In the genomic region with DNA sequence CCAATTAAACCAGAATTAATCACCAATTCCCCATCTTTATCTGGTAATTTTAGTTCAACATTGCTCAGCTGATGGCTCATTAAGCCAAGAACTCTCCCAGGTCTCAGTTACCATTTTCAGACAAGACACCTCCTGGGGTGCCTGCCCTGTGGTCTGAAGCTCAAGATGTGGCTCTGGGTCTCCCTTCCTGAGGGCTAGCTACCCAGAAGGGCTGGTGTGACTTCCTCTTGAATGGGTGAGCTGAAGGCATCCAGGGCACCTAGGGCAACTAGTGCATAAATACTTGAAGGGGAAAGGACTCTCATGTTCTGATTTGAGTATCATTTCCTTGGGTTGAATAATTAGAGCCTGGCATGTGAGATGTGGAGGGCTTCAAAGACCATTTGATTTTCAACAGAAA, we compare ENCODE assay signal across 26 cellular contexts. TPM values are rescaled to one million over a fixed set of nuclear protein-coding genes. Genes with fewer than 3 reads are reported as not detected.
A peak's percentile ranks its signal among the peaks of the same experiment; 100 is the strongest.
DNase-seq lines count a peak whose midpoint lies in the region; ATAC-seq and TF ChIP-seq lines count a peak whose summit lies in the region.
"Had no signal": no experiment of that assay in that cellular context is flagged by ENCODE, and none has a peak within 500 bp of the region (broad histone marks: within the 10 kb centered on the region; RNA-seq: fewer than 3 reads in every experiment).

No MANE protein-coding gene starts in this region.

- H3K4me3 ChIP-seq in GM23248 (no peak overlapping the region), body of pancreas (no peak overlapping the region), testis (no peak overlapping the region)
- H3K4me3 ChIP-seq: BLaER1 treated with 17β-estradiol and CSF1 and Interleukin-3, amounts not matched to agents 10 nM and 100 nM; breast epithelium; dorsolateral prefrontal cortex; prostate gland; sigmoid colon had no signal

- H3K36me3 ChIP-seq in GM23248 (ENCODE audit: low read depth) = no peaks in the 10 kb centered on the region
- no peaks in the 10 kb centered on the region for H3K36me3 ChIP-seq in body of pancreas (replicated peaks in 1 of 2; ENCODE audit: insufficient read depth in 1 of 2, low read depth in 2 of 2)
- H3K36me3 ChIP-seq in testis (ENCODE audit: low read depth, missing control alignments) = no peaks in the 10 kb centered on the region
- H3K36me3 ChIP-seq: BLaER1 treated with 17β-estradiol and CSF1 and Interleukin-3, amounts not matched to agents 10 nM and 100 nM; breast epithelium; prostate gland; sigmoid colon had no signal

- H3K4me2 ChIP-seq in GM23248 (ENCODE audit: unreplicated experiment) = peak overlapping the region; percentile 38
- H3K4me2 ChIP-seq: BLaER1 treated with 17β-estradiol and CSF1 and Interleukin-3, amounts not matched to agents 10 nM and 100 nM had no signal

- no peaks in the 10 kb centered on the region for H3K79me2 ChIP-seq in GM23248 (ENCODE audit: insufficient read depth)

- intact Hi-C loops in body of pancreas (cut with DNase I) = no loop called here
- intact Hi-C loops in testis (cut with DNase I; ENCODE audit: low total_unique reads) = no loop called here
- intact Hi-C loops in activated CD4-positive, alpha-beta T cell treated with anti-CD3 and anti-CD28 coated beads, Interleukin-2, amount 10 ng/mL, durations not matched to agents 24 days and 14 days (cut with micrococcal nuclease) = no loop called here

- H3K27me3 ChIP-seq in GM23248 (replicated peaks; ENCODE audit: insufficient read depth) (no peaks in the 10 kb centered on the region), body of pancreas (no peaks in the 10 kb centered on the region), testis (no peaks in the 10 kb centered on the region)
- H3K27me3 ChIP-seq: BLaER1 treated with 17β-estradiol and CSF1 and Interleukin-3, amounts not matched to agents 10 nM and 100 nM; breast epithelium; sigmoid colon had no signal

- peak overlapping the region; percentile 66; the same call in 1 of the 2 replicates for H3K9ac ChIP-seq in GM23248
- H3K9ac ChIP-seq: BLaER1 treated with 17β-estradiol and CSF1 and Interleukin-3, amounts not matched to agents 10 nM and 100 nM had no signal

- peaks cover 11 to 18% of the 10 kb centered on the region in 2 donors for H3K4me1 Mint-ChIP-seq in natural killer cell treated with Interleukin-12 subunit alpha and Interleukin-12 subunit beta and Interleukin-15 and Interleukin-18, amount 100 ng/mL, for 72 hours (ENCODE audit: low read depth in 2 of 2)
- no peaks in the 10 kb centered on the region for H3K4me1 Mint-ChIP-seq in activated CD4-positive, alpha-beta T cell treated with anti-CD3 and anti-CD28 coated beads, Interleukin-2, amount 10 ng/mL, durations not matched to agents 24 days and 14 days
- H3K4me1 Mint-ChIP-seq: activated CD4-positive, alpha-beta T cell treated with anti-CD3 and anti-CD28 coated beads for 36 hours; activated naive CD4-positive, alpha-beta T cell treated with anti-CD3 and anti-CD28 coated beads, Interleukin-2, amount 50 U/mL, for 24 hours; memory B cell; stimulated activated memory B cell treated with anti-CD40 and anti-IgM and Interleukin-4, amounts not matched to agents 10 μg/mL and 1 μg/mL and 100 μg/mL, for 72 hours had no signal

- H4K20me1 ChIP-seq in GM23248 (ENCODE audit: insufficient read depth) = no peaks in the 10 kb centered on the region
- H4K20me1 ChIP-seq: BLaER1 treated with 17β-estradiol and CSF1 and Interleukin-3, amounts not matched to agents 10 nM and 100 nM had no signal

- peaks cover 58% of the 10 kb centered on the region for H3F3A ChIP-seq in GM23248 (ENCODE audit: insufficient read depth)

- no peaks in the 10 kb centered on the region for H3K36me3 Mint-ChIP-seq in natural killer cell treated with Interleukin-12 subunit alpha and Interleukin-12 subunit beta and Interleukin-15 and Interleukin-18, amount 100 ng/mL, for 72 hours
- no peaks in the 10 kb centered on the region for H3K36me3 Mint-ChIP-seq in activated CD4-positive, alpha-beta T cell treated with anti-CD3 and anti-CD28 coated beads, Interleukin-2, amount 10 ng/mL, durations not matched to agents 24 days and 14 days (ENCODE audit: low read depth)
- H3K36me3 Mint-ChIP-seq: memory B cell; stimulated activated memory B cell treated with anti-CD40 and anti-IgM and Interleukin-4, amounts not matched to agents 10 μg/mL and 1 μg/mL and 100 μg/mL, for 72 hours had no signal

- H3K4me1 ChIP-seq in GM23248 (ENCODE audit: insufficient read depth) = peaks cover 61% of the 10 kb centered on the region
- peaks cover 57% of the 10 kb centered on the region for H3K4me1 ChIP-seq in body of pancreas
- H3K4me1 ChIP-seq in testis = peaks cover 32% of the 10 kb centered on the region

- H3K9me3 Mint-ChIP-seq in natural killer cell treated with Interleukin-12 subunit alpha and Interleukin-12 subunit beta and Interleukin-15 and Interleukin-18, amount 100 ng/mL, for 72 hours = no peaks in the 10 kb centered on the region
- H3K9me3 Mint-ChIP-seq in activated CD4-positive, alpha-beta T cell treated with anti-CD3 and anti-CD28 coated beads, Interleukin-2, amount 10 ng/mL, durations not matched to agents 24 days and 14 days = no peaks in the 10 kb centered on the region
- H3K9me3 Mint-ChIP-seq: activated naive CD4-positive, alpha-beta T cell treated with anti-CD3 and anti-CD28 coated beads, Interleukin-2, amount 50 U/mL, for 24 hours; memory B cell; stimulated activated memory B cell treated with anti-CD40 and anti-IgM and Interleukin-4, amounts not matched to agents 10 μg/mL and 1 μg/mL and 100 μg/mL, for 72 hours had no signal

- DNase-seq in GM23248 (no peak), body of pancreas (no peak), testis (no peak)
- no peak for DNase-seq in natural killer cell treated with Interleukin-12 subunit alpha and Interleukin-12 subunit beta and Interleukin-15 and Interleukin-18, amount 100 ng/mL, for 72 hours (ENCODE audit: low spot score)
- no peak for DNase-seq in activated CD4-positive, alpha-beta T cell treated with anti-CD3 and anti-CD28 coated beads for 1 hour
- no peak for DNase-seq in activated CD4-positive, alpha-beta T cell treated with anti-CD3 and anti-CD28 coated beads, Interleukin-2, amount 10 ng/mL, durations not matched to agents 24 days and 14 days
- DNase-seq: activated CD4-positive, alpha-beta T cell treated with anti-CD3 and anti-CD28 coated beads for 36 hours; activated CD8-positive, alpha-beta T cell treated with anti-CD3 and anti-CD28 coated beads, Interleukin-2, amount 10 ng/mL, durations not matched to agents 7 days and 5 days; amygdala; COR-L47; DMS79 treated with DMSO at 0.1 percent for 48 hours; dorsolateral prefrontal cortex; GF-D8; NCI-H1048; NCI-H1694; NCI-H446 treated with DMSO at 0.1 percent for 48 hours; NCI-H774; SIG-M5; sigmoid colon had no signal

- no peaks in the 10 kb centered on the region for H3K9me2 ChIP-seq in GM23248 (ENCODE audit: insufficient read depth)

- H3K27ac ChIP-seq in GM23248 (peak overlapping the region; percentile 97), body of pancreas (peak overlapping the region in 3 of 4 donors; percentile 90 to 94 (median 94)), testis (peak overlapping the region; percentile 53 to 70)
- H3K27ac ChIP-seq: BLaER1 treated with 17β-estradiol and CSF1 and Interleukin-3, amounts not matched to agents 10 nM and 100 nM; dorsolateral prefrontal cortex; prostate gland; sigmoid colon had no signal

- ATAC-seq in body of pancreas = no peak
- ATAC-seq in natural killer cell treated with Interleukin-12 subunit alpha and Interleukin-12 subunit beta and Interleukin-15 and Interleukin-18, amount 100 ng/mL, for 72 hours = peak; percentile 38 to 67
- ATAC-seq in HG03439 (IDR thresholded peaks at IDR 0.05; ENCODE audit: unreplicated experiment) = no peak
- ATAC-seq: activated CD4-positive, alpha-beta T cell treated with anti-CD3 and anti-CD28 coated beads for 36 hours; activated CD8-positive, alpha-beta T cell treated with anti-CD3 and anti-CD28 coated beads, Interleukin-2, amount 10 ng/mL, durations not matched to agents 7 days and 5 days; stimulated activated memory B cell treated with anti-CD40 and anti-IgM and Interleukin-4, amounts not matched to agents 10 μg/mL and 1 μg/mL and 100 μg/mL, for 72 hours had no signal

- H2AFZ ChIP-seq in GM23248 = no peak overlapping the region

- H3K4me3 Mint-ChIP-seq in natural killer cell treated with Interleukin-12 subunit alpha and Interleukin-12 subunit beta and Interleukin-15 and Interleukin-18, amount 100 ng/mL, for 72 hours = no peak overlapping the region
- H3K4me3 Mint-ChIP-seq in activated CD4-positive, alpha-beta T cell treated with anti-CD3 and anti-CD28 coated beads, Interleukin-2, amount 10 ng/mL, durations not matched to agents 24 days and 14 days = no peak overlapping the region
- H3K4me3 Mint-ChIP-seq: activated CD4-positive, alpha-beta T cell treated with anti-CD3 and anti-CD28 coated beads for 36 hours; activated CD8-positive, alpha-beta T cell treated with anti-CD3 and anti-CD28 coated beads, Interleukin-2, amount 10 ng/mL, durations not matched to agents 7 days and 5 days; activated naive CD4-positive, alpha-beta T cell treated with anti-CD3 and anti-CD28 coated beads, Interleukin-2, amount 50 U/mL, for 24 hours; memory B cell; stimulated activated memory B cell treated with anti-CD40 and anti-IgM and Interleukin-4, amounts not matched to agents 10 μg/mL and 1 μg/mL and 100 μg/mL, for 72 hours had no signal

- TF ChIP-seq CTCF in body of pancreas (IDR thresholded peaks at IDR 0.05) (no peak), testis (IDR thresholded peaks at IDR 0.05) (no peak)

- H3K27me3 Mint-ChIP-seq in natural killer cell treated with Interleukin-12 subunit alpha and Interleukin-12 subunit beta and Interleukin-15 and Interleukin-18, amount 100 ng/mL, for 72 hours = no peaks in the 10 kb centered on the region
- H3K27me3 Mint-ChIP-seq in activated CD4-positive, alpha-beta T cell treated with anti-CD3 and anti-CD28 coated beads, Interleukin-2, amount 10 ng/mL, durations not matched to agents 24 days and 14 days = no peaks in the 10 kb centered on the region
- H3K27me3 Mint-ChIP-seq: stimulated activated memory B cell treated with anti-CD40 and anti-IgM and Interleukin-4, amounts not matched to agents 10 μg/mL and 1 μg/mL and 100 μg/mL, for 72 hours had no signal

- TF ChIP-seq POLR2A in body of pancreas (IDR thresholded peaks at IDR 0.05) (no peak), testis (IDR thresholded peaks at IDR 0.05) (no peak)

- H3K9me3 ChIP-seq in GM23248 (ENCODE audit: low read depth) = no peaks in the 10 kb centered on the region
- no peaks in the 10 kb centered on the region for H3K9me3 ChIP-seq in body of pancreas
- H3K9me3 ChIP-seq in testis = no peaks in the 10 kb centered on the region
- H3K9me3 ChIP-seq: breast epithelium, prostate gland, sigmoid colon had no signal

- peak overlapping the region in 1 of 2 donors; percentile 50 for H3K27ac Mint-ChIP-seq in natural killer cell treated with Interleukin-12 subunit alpha and Interleukin-12 subunit beta and Interleukin-15 and Interleukin-18, amount 100 ng/mL, for 72 hours
- H3K27ac Mint-ChIP-seq in activated CD4-positive, alpha-beta T cell treated with anti-CD3 and anti-CD28 coated beads, Interleukin-2, amount 10 ng/mL, durations not matched to agents 24 days and 14 days = no peak overlapping the region
- H3K27ac Mint-ChIP-seq: activated CD4-positive, alpha-beta T cell treated with anti-CD3 and anti-CD28 coated beads for 36 hours; activated CD8-positive, alpha-beta T cell treated with anti-CD3 and anti-CD28 coated beads, Interleukin-2, amount 10 ng/mL, durations not matched to agents 7 days and 5 days; activated naive CD4-positive, alpha-beta T cell treated with anti-CD3 and anti-CD28 coated beads, Interleukin-2, amount 50 U/mL, for 24 hours; memory B cell; stimulated activated memory B cell treated with anti-CD40 and anti-IgM and Interleukin-4, amounts not matched to agents 10 μg/mL and 1 μg/mL and 100 μg/mL, for 72 hours had no signal

- in situ Hi-C loops in GM23248 (cut with MboI) = no loop called here

RNA-seq across cellular contexts. Expression of a gene that starts 6.7 kb away (rescaled TPM):
- total RNA-seq in GM23248 (2014; rRNA removed; shearing (Covaris generic)) = 7.2 and 10.5 TPM in 2 replicates
- polyA plus RNA-seq in GM23248 (2016; fragmentation: Nextera tagmentation; extraction: Ambion mirVana) (10.7 and 12.4 TPM in 2 replicates), testis (ENCODE audit: insufficient read depth, low read depth, low replicate concordance) (62.7 TPM)
- total RNA-seq in body of pancreas (100 to 1,000 TPM; 104 to 168 TPM), testis (10 to 100 TPM; 16.2 to 24.9 TPM)
- total RNA-seq in natural killer cell treated with Interleukin-12 subunit alpha and Interleukin-12 subunit beta and Interleukin-15 and Interleukin-18, amount 100 ng/mL, for 72 hours = not detected
- 0.26 and 0.28 TPM in 2 replicates for total RNA-seq in activated CD4-positive, alpha-beta T cell treated with anti-CD3 and anti-CD28 coated beads, Interleukin-2, amount 10 ng/mL, durations not matched to agents 24 days and 14 days
- total RNA-seq: activated CD4-positive, alpha-beta T cell treated with anti-CD3 and anti-CD28 coated beads for 36 hours; activated CD8-positive, alpha-beta T cell treated with anti-CD3 and anti-CD28 coated beads, Interleukin-2, amount 10 ng/mL, durations not matched to agents 7 days and 5 days had no signal

RNA-seq across cellular contexts. Expression of a gene that starts 50.7 kb away (rescaled TPM):
- not detected in 2 replicates for total RNA-seq in GM23248 (2014; rRNA removed; shearing (Covaris generic))
- polyA plus RNA-seq in GM23248 (2016; fragmentation: Nextera tagmentation; extraction: Ambion mirVana) = not detected in 2 replicates
- total RNA-seq in body of pancreas = 10 to 100 TPM in 1 of 2 donors, 1 to 10 TPM in 1; 7.9 to 13.2 TPM
- total RNA-seq in natural killer cell treated with Interleukin-12 subunit alpha and Interleukin-12 subunit beta and Interleukin-15 and Interleukin-18, amount 100 ng/mL, for 72 hours = not detected
- total RNA-seq in testis = 1 to 10 TPM; 1.2 to 4.2 TPM
- polyA plus RNA-seq in testis (ENCODE audit: insufficient read depth, low read depth, low replicate concordance) = 3.1 TPM
- total RNA-seq in activated CD4-positive, alpha-beta T cell treated with anti-CD3 and anti-CD28 coated beads, Interleukin-2, amount 10 ng/mL, durations not matched to agents 24 days and 14 days = not detected in 2 replicates
- total RNA-seq: activated CD4-positive, alpha-beta T cell treated with anti-CD3 and anti-CD28 coated beads for 36 hours; activated CD8-positive, alpha-beta T cell treated with anti-CD3 and anti-CD28 coated beads, Interleukin-2, amount 10 ng/mL, durations not matched to agents 7 days and 5 days had no signal

Comparison
In these comparisons a context has a peak if more than half of its experiments do, and no peak if none do; other contexts are left out.
1. ATAC-seq: peak in natural killer cell treated with Interleukin-12 subunit alpha and Interleukin-12 subunit beta and Interleukin-15 and Interleukin-18, amount 100 ng/mL, for 72 hours (2 of 2); none in body of pancreas (single experiment) and HG03439 (single experiment).
2. Peak in every context shown above with its lines, with median percentiles within 50 percentile points of each other: H3K27ac ChIP-seq.